ENCODE assay signal across 11 cellular contexts in genomic region chr7:136870799-136871487, GRCh38. TPM values are rescaled to one million over a fixed set of nuclear protein-coding genes. Genes with fewer than 3 reads are reported as not detected.
DNase-seq lines count a peak whose midpoint lies in the region; ATAC-seq and TF ChIP-seq lines count a peak whose summit lies in the region.
"Had no signal": no experiment of that assay in that cellular context is flagged by ENCODE, and none has a peak within 500 bp of the region (broad histone marks: within the 10 kb centered on the region; RNA-seq: fewer than 3 reads in every experiment).

No MANE protein-coding gene starts in this region.

- H3K4me1 ChIP-seq in left lung (peaks cover 0 to 24% of the 10 kb centered on the region in 2 donors), stomach (peaks cover 0 to 40% (median 34%) of the 10 kb centered on the region in 4 donors)

- DNase-seq in NCI-H526 (lab: John Stamatoyannopoulos, UW) (peak; percentile 16 to 70), ecto neural progenitor cell (ENCODE audit: low spot score) (peak; percentile 58), left lung (peak; percentile 30 to 77), stomach (no peak), nucleus accumbens (lab: John Stamatoyannopoulos, UW) (no peak), UCSD-AML1 (lab: John Stamatoyannopoulos, UW; ENCODE audit: unreplicated experiment) (no peak), amniotic stem cell (lab: John Stamatoyannopoulos, UW) (no peak)

- no peaks in the 10 kb centered on the region for H3K36me3 ChIP-seq in left lung
- H3K36me3 ChIP-seq in stomach, result no peaks in the 10 kb centered on the region

- H3K4me3 ChIP-seq in left lung (peak overlapping the region; percentile 7 to 26), stomach (peak overlapping the region; percentile 50 to 55 (median 52))

- intact Hi-C loops in left lung (cut with DNase I) (no loop called here), stomach (cut with DNase I; ENCODE audit: low total_unique reads) (no loop called here)

- no peak for TF ChIP-seq CTCF in left lung (IDR thresholded peaks at IDR 0.05)
- no peak for TF ChIP-seq CTCF in stomach (IDR thresholded peaks at IDR 0.05)

- WGBS in stomach, 5 donors, result 1 to 5% (median 3%) methylated on average over 26 to 47 of the region's 47 CpGs

- H3K27ac ChIP-seq in left lung (no peak overlapping the region), stomach (peak overlapping the region in 3 of 5 donors; percentile 33 to 55 (median 54))
- H3K27ac ChIP-seq: KMS-11, RWPE1 had no signal

- TF ChIP-seq EP300 in stomach (IDR thresholded peaks at IDR 0.05), result no peak

- H3K9me3 ChIP-seq in left lung (no peaks in the 10 kb centered on the region), stomach (no peaks in the 10 kb centered on the region)

- H3K27me3 ChIP-seq in left lung (peaks cover 32 to 52% of the 10 kb centered on the region in 2 donors), stomach (peaks cover 0 to 45% (median 35%) of the 10 kb centered on the region in 3 donors)

- no peak for TF ChIP-seq POLR2A in stomach (IDR thresholded peaks at IDR 0.05)

- ATAC-seq in left lung (no peak), GM18519 (IDR thresholded peaks at IDR 0.05; ENCODE audit: low FRiP score, unreplicated experiment) (no peak)

RNA-seq across cellular contexts. Expression of gene CHRM2, which starts 2.5 kb away (rescaled TPM):
- under 1 TPM; 0.63 to 0.96 TPM for total RNA-seq in left lung
- 10 to 100 TPM in 3 of 5 donors, 1 to 10 TPM in 2; 4.1 to 50.9 (median 17.5) TPM for total RNA-seq in stomach
- 1 to 10 TPM in 1 of 3 donors, under 1 TPM in 1, not detected in 1; 0.19 to 1.7 TPM for polyA plus RNA-seq in stomach
- total RNA-seq: posterior vena cava had no signal

Comparison
In these comparisons a context has a peak if more than half of its experiments do, and no peak if none do; other contexts are left out.
1. DNase-seq: peak in NCI-H526 (2 of 2), ecto neural progenitor cell (single experiment) and left lung (2 of 2); none in stomach (single experiment), nucleus accumbens (0 of 56), UCSD-AML1 (single experiment) and amniotic stem cell (single experiment).
2. H3K27ac ChIP-seq: peak in stomach (3 of 5); none in left lung (0 of 2).